ENCODE assay signal across 1 cellular context in genomic region chr22:19663286-19663815, GRCh38.
TF ChIP-seq lines count a peak whose summit lies in the region.

No MANE protein-coding gene starts in this region.

TF ChIP-seq in H1, 55 proteins besides CTCF, POLR2A, EP300 and RAD21 (continued from another document):
- TF ChIP-seq ZNF274 (IDR thresholded peaks at IDR 0.05; ENCODE audit: borderline replicate concordance, extremely low read depth, low read length) (no peak), CHD1 (IDR thresholded peaks at IDR 0.05; ENCODE audit: low read depth, low read length) (no peak), FOSL1 (IDR thresholded peaks at IDR 0.05; ENCODE audit: insufficient read depth, low read depth, low read length) (no peak), ASH2L (IDR thresholded peaks at IDR 0.05; ENCODE audit: low read length) (no peak)
